ENCODE assay signal across 17 cellular contexts in genomic region chrX:119696251-119696890, GRCh38. TPM values are rescaled to one million over a fixed set of nuclear protein-coding genes. Genes with fewer than 3 reads are reported as not detected.
A peak's percentile ranks its signal among the peaks of the same experiment; 100 is the strongest.
DNase-seq lines count a peak whose midpoint lies in the region; ATAC-seq, FAIRE-seq and TF ChIP-seq lines count a peak whose summit lies in the region.
"Had no signal": no experiment of that assay in that cellular context is flagged by ENCODE, and none has a peak within 500 bp of the region (broad histone marks: within the 10 kb centered on the region; RNA-seq: fewer than 3 reads in every experiment).

No MANE protein-coding gene starts in this region.

- WGBS in spleen, 5 donors, result 78 to 96% (median 84%) methylated on average over 4 to 9 of the region's 9 CpGs

- no peak overlapping the region for H3K9ac ChIP-seq in BLaER1 treated with 17β-estradiol and CSF1 and Interleukin-3, amounts not matched to agents 10 nM and 100 nM
- H3K9ac ChIP-seq in OCI-LY3 (ENCODE audit: low read length), result no peak overlapping the region

- no peaks in the 10 kb centered on the region for H3K27me3 Mint-ChIP-seq in naive B cell
- H3K27me3 Mint-ChIP-seq in nephron progenitor cell (ENCODE audit: low read depth, poor library complexity), result peaks cover 9% of the 10 kb centered on the region

- H4K20me1 ChIP-seq in BLaER1 treated with 17β-estradiol and CSF1 and Interleukin-3, amounts not matched to agents 10 nM and 100 nM, result peaks cover 0 to 7% (median 0%) of the 10 kb centered on the region in 11 experiments; a peak in 3 of 22 replicates
- peaks cover 5% of the 10 kb centered on the region; the same call in 1 of the 2 replicates for H4K20me1 ChIP-seq in OCI-LY3 (ENCODE audit: insufficient read depth, low read length)

- H3K27ac Mint-ChIP-seq in naive B cell (peak overlapping the region in 4 of 6 donors; percentile 12 to 80 (median 20)), nephron progenitor cell (no peak overlapping the region)

- H3K4me3 ChIP-seq in BLaER1 treated with 17β-estradiol and CSF1 and Interleukin-3, amounts not matched to agents 10 nM and 100 nM, result no peak overlapping the region
- H3K4me3 ChIP-seq in OCI-LY3 (ENCODE audit: low read length), result no peak overlapping the region
- H3K4me3 ChIP-seq in spleen, result no peak overlapping the region
- H3K4me3 ChIP-seq: SK-N-MC had no signal

- no peak overlapping the region for H3K27ac ChIP-seq in BLaER1 treated with 17β-estradiol and CSF1 and Interleukin-3, amounts not matched to agents 10 nM and 100 nM
- H3K27ac ChIP-seq in OCI-LY3 (ENCODE audit: low read length) (no peak overlapping the region), spleen (no peak overlapping the region)
- H3K27ac ChIP-seq: SK-N-MC had no signal

- H2AFZ ChIP-seq in OCI-LY3 (ENCODE audit: low read depth, low read length), result no peak overlapping the region

- peaks cover 11 to 38% (median 35%) of the 10 kb centered on the region in 10 experiments; a peak in 19 of 20 replicates for H3K4me1 ChIP-seq in BLaER1 treated with 17β-estradiol and CSF1 and Interleukin-3, amounts not matched to agents 10 nM and 100 nM
- H3K4me1 ChIP-seq in OCI-LY3 (ENCODE audit: low read length), result peaks cover 49% of the 10 kb centered on the region
- H3K4me1 ChIP-seq in spleen, result peaks cover 0 to 26% (median 10%) of the 10 kb centered on the region in 6 donors

- H3K4me1 Mint-ChIP-seq in naive B cell, result peaks cover 41 to 63% (median 46%) of the 10 kb centered on the region in 3 donors
- H3K4me1 Mint-ChIP-seq in nephron progenitor cell, result peaks cover 35% of the 10 kb centered on the region

- H3K4me3 Mint-ChIP-seq in naive B cell, result peak overlapping the region in 6 of 8 donors; percentile 32 to 80 (median 58)
- H3K4me3 Mint-ChIP-seq in nephron progenitor cell, result no peak overlapping the region

- ATAC-seq in naive B cell (ENCODE audit: low read depth in 2 of 2) (no peak), GM19351 (IDR thresholded peaks at IDR 0.05; ENCODE audit: unreplicated experiment) (no peak)
- ATAC-seq: Panc1 had no signal

- DNase-seq in GM19239 (ENCODE audit: insufficient read length, low spot score) (no peak), naive B cell (no peak), nephron progenitor cell (no peak), spleen (no peak), NCI-H1436 treated with DMSO at 0.1 percent for 48 hours (lab: John Stamatoyannopoulos, UW) (no peak)
- DNase-seq: C1 segment of cervical spinal cord, H7, IMR-90, NCI-H2029, NCI-H2171, NCI-H446, NCI-H748 treated with DMSO at 0.1 percent for 48 hours had no signal

- TF ChIP-seq POLR2A in spleen (IDR thresholded peaks at IDR 0.05), result no peak

- peaks cover 0 to 3% (median 0%) of the 10 kb centered on the region in 7 donors for H3K9me3 Mint-ChIP-seq in naive B cell
- H3K9me3 Mint-ChIP-seq in nephron progenitor cell, result peaks cover 60% of the 10 kb centered on the region

- intact Hi-C loops in spleen (cut with DNase I; ENCODE audit: low total_unique reads), result loop anchor here (10.0 kb wide), 1 partner anchor 82 kb away; no protein-coding TSS in a partner anchor

- peaks cover 0 to 13% (median 0%) of the 10 kb centered on the region in 11 experiments; a peak in 2 of 22 replicates for H3K9me3 ChIP-seq in BLaER1 treated with 17β-estradiol and CSF1 and Interleukin-3, amounts not matched to agents 10 nM and 100 nM (replicated peaks in 1 of 11)
- H3K9me3 ChIP-seq in OCI-LY3 (ENCODE audit: insufficient read depth, low read length), result no peaks in the 10 kb centered on the region
- no peaks in the 10 kb centered on the region for H3K9me3 ChIP-seq in spleen

- H3K36me3 ChIP-seq in BLaER1 treated with 17β-estradiol and CSF1 and Interleukin-3, amounts not matched to agents 10 nM and 100 nM, result no peaks in the 10 kb centered on the region
- H3K36me3 ChIP-seq in OCI-LY3 (replicated peaks; ENCODE audit: low read depth, low read length) (no peaks in the 10 kb centered on the region), spleen (no peaks in the 10 kb centered on the region)

- peak; percentile 90 for FAIRE-seq in GM19239 (lab: Jason Lieb, UNC)

- no peak for TF ChIP-seq CTCF in OCI-LY3 (IDR thresholded peaks at IDR 0.05; ENCODE audit: low read depth, low read length)
- TF ChIP-seq CTCF in nephron progenitor cell (IDR thresholded peaks at IDR 0.05), result no peak
- no peak for TF ChIP-seq CTCF in spleen (IDR thresholded peaks at IDR 0.05 in 8 of 11, conservative IDR thresholded peaks at IDR 0.05 in 3 of 11)

- H3K27me3 ChIP-seq in BLaER1 treated with 17β-estradiol and CSF1 and Interleukin-3, amounts not matched to agents 10 nM and 100 nM, result no peaks in the 10 kb centered on the region
- H3K27me3 ChIP-seq in OCI-LY3 (ENCODE audit: low read depth, low read length), result peaks cover 2% of the 10 kb centered on the region; the same call in 1 of the 2 replicates
- peaks cover 0 to 5% (median 0%) of the 10 kb centered on the region in 7 donors for H3K27me3 ChIP-seq in spleen (replicated peaks in 1 of 7)

- peaks cover 16% of the 10 kb centered on the region for H3K79me2 ChIP-seq in OCI-LY3 (ENCODE audit: low read length)

- H3K36me3 Mint-ChIP-seq in naive B cell, result no peaks in the 10 kb centered on the region
- no peaks in the 10 kb centered on the region for H3K36me3 Mint-ChIP-seq in nephron progenitor cell (ENCODE audit: low read depth)

- peak overlapping the region in 8 of 11 experiments; percentile 15 to 86 (median 85); a peak in 15 of 22 replicates for H3K4me2 ChIP-seq in BLaER1 treated with 17β-estradiol and CSF1 and Interleukin-3, amounts not matched to agents 10 nM and 100 nM
- H3K4me2 ChIP-seq in OCI-LY3 (ENCODE audit: low read length), result peak overlapping the region; percentile 18; the same call in 1 of the 2 replicates

RNA-seq across cellular contexts. Expression of gene SEPTIN6, which starts 3.4 kb away (rescaled TPM):
- polyA plus RNA-seq in naive B cell (ENCODE audit: low read depth in 6 of 6) (100 to 1,000 TPM in 5 of 6 donors, 10 to 100 TPM in 1; 78.8 to 189 (median 150) TPM), spleen (10 to 100 TPM; 45.1 to 58.2 (median 50.8) TPM)
- total RNA-seq in spleen, result 100 to 1,000 TPM in 3 of 7 donors, 10 to 100 TPM in 4; 94.7 to 139 (median 99.8) TPM
